8 cellular contexts compared by ENCODE assay signal in genomic region chr22:22342697-22343602, GRCh38.
DNase-seq lines count a peak whose midpoint lies in the region; ATAC-seq and TF ChIP-seq lines count a peak whose summit lies in the region.

No MANE protein-coding gene starts in this region.

- no peak overlapping the region for H2AFZ ChIP-seq in PC-3 (ENCODE audit: low read length)

- no peaks in the 10 kb centered on the region for H3K79me2 ChIP-seq in PC-3 (ENCODE audit: low read length)

- H3K4me2 ChIP-seq in PC-3 (ENCODE audit: low read length) = no peak overlapping the region

- H3K4me3 ChIP-seq in HFF-Myc (replicated peaks; ENCODE audit: low read depth, low read length) (no peak overlapping the region), PC-3 (ENCODE audit: low read length) (no peak overlapping the region), cardiac muscle cell (no peak overlapping the region)

- H3K9me3 ChIP-seq in PC-3 (ENCODE audit: low read length) (no peaks in the 10 kb centered on the region), cardiac muscle cell (ENCODE audit: low read depth) (no peaks in the 10 kb centered on the region)

- no peaks in the 10 kb centered on the region for H3F3A ChIP-seq in PC-3 (ENCODE audit: low read length, unreplicated experiment)

- H3K27me3 ChIP-seq in PC-3 (ENCODE audit: low read length) = peaks cover 12% of the 10 kb centered on the region; the same call in 1 of the 2 replicates
- H3K27me3 ChIP-seq in cardiac muscle cell = no peaks in the 10 kb centered on the region

- intact Hi-C loops in PC-3 (cut with micrococcal nuclease) = no loop called here

- no peaks in the 10 kb centered on the region for H3K36me3 ChIP-seq in PC-3 (ENCODE audit: low read depth, low read length)
- H3K36me3 ChIP-seq in cardiac muscle cell = no peaks in the 10 kb centered on the region

- CTCF ChIA-PET in PC-3 (lab: Charles Lee) = interaction anchor here (0.5 to 1.0 kb wide), 3 partner anchors 23 to 148 kb away, joined by 3 to 9 read pairs (median 4); no protein-coding TSS in a partner anchor

- H3K9me2 ChIP-seq in PC-3 (replicated peaks; ENCODE audit: low read length) = no peaks in the 10 kb centered on the region

- peak; percentile 96 for TF ChIP-seq CTCF in C4-2B (conservative IDR thresholded peaks at IDR 0.05)
- peak; percentile 94 for TF ChIP-seq CTCF in HFF-Myc (IDR thresholded peaks at IDR 0.05; ENCODE audit: low read depth, low read length, missing control alignments)
- peak; percentile 76 for TF ChIP-seq CTCF in PC-3 (conservative IDR thresholded peaks at IDR 0.05; ENCODE audit: low read depth, low read length)
- TF ChIP-seq CTCF in cardiac muscle cell (IDR thresholded peaks at IDR 0.05; ENCODE audit: low read depth, low read length) = peak; percentile 87

- POLR2A ChIA-PET in PC-3 (lab: Charles Lee; ENCODE audit: unreplicated experiment) = no interaction called here

- no peak overlapping the region for H3K27ac ChIP-seq in C4-2B
- no peak overlapping the region for H3K27ac ChIP-seq in PC-3 (ENCODE audit: low read length)
- no peak overlapping the region for H3K27ac ChIP-seq in cardiac muscle cell

- H3K4me1 ChIP-seq in PC-3 (ENCODE audit: insufficient read depth, low read length) = no peaks in the 10 kb centered on the region
- H3K4me1 ChIP-seq in cardiac muscle cell (ENCODE audit: low read depth) = no peaks in the 10 kb centered on the region

- DNase-seq in HFF-Myc (ENCODE audit: extremely low read depth, low read depth) = peak; percentile 3
- peak; percentile 81 for DNase-seq in PC-3
- DNase-seq in activated effector memory CD4-positive, alpha-beta T cell treated with Interleukin-2 at 50 U/mL for 16 hours = peak; percentile 39
- DNase-seq in cardiac muscle cell (ENCODE audit: low read depth in 1 of 2, low spot score in 1 of 2) = peak; percentile 14 to 25
- DNase-seq in stimulated activated CD4-positive, alpha-beta T cell treated with anti-CD3 and anti-CD28 coated beads, Interleukin-12 subunit alpha, Interleukin-12 subunit beta, amount 100 ng/mL, for 4 hours = peak; percentile 71
- no peak for DNase-seq in T1000 (lab: John Stamatoyannopoulos, UW)

- peak; percentile 81 for ATAC-seq in PC-3
- no peak for ATAC-seq in GM21529 (IDR thresholded peaks at IDR 0.05; ENCODE audit: unreplicated experiment)

- H3K9ac ChIP-seq in PC-3 (ENCODE audit: low read length) = no peak overlapping the region

- H4K20me1 ChIP-seq in PC-3 (ENCODE audit: low read length) = no peaks in the 10 kb centered on the region

- no TSS peak for BruUV-seq in PC-3 (replicated peaks; lab: Mats Ljungman, UMichigan)
